ENCODE assay signal across 7 cellular contexts in the genomic region with DNA sequence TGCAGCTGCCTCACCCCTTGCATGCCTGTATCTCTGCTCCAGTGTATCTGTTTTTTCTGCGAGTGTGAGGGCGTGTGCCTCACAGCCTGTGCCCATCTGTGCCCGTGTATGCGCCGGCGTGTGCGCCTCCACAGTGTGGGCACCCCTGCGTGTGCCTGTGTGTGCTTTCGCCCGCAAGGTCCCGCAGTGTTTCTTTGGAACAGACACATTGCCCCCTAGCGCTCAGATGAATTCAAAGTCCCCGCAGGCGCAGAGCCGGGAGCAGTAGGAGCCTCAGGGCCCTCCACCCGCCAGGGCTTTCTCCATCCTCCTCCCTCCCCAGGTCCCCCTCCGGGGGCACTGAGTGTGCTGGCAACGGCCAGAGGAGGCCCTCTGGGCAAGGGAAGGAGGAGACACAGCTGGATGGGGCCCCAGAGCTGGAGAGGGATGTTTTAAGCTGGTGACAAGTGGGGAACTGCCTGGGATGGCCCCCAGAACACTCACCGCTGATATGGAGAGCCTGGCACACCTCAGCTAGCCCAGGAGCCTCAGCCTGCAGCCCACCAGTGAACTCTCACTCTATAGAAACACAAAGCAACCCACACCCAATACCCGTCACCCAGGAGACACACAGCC. TPM values are rescaled to one million over a fixed set of nuclear protein-coding genes. Genes with fewer than 3 reads are reported as not detected.
A peak's percentile ranks its signal among the peaks of the same experiment; 100 is the strongest.
DNase-seq lines count a peak whose midpoint lies in the region; ATAC-seq and TF ChIP-seq lines count a peak whose summit lies in the region.

No MANE protein-coding gene starts in this region.

- peak overlapping the region; percentile 73 to 93 (median 76) for H3K4me3 Mint-ChIP-seq in brain

- H3K27me3 ChIP-seq in Loucy (ENCODE audit: insufficient read depth, low read length, poor library complexity, severe bottlenecking): no peaks in the 10 kb centered on the region

- no peak overlapping the region for H3K4me2 ChIP-seq in Loucy (ENCODE audit: low read depth, low read length, poor library complexity, severe bottlenecking)

- peak overlapping the region; percentile 64; the same call in 1 of the 2 replicates for H2AFZ ChIP-seq in Loucy (ENCODE audit: low read length)

- H3F3A ChIP-seq in Loucy (ENCODE audit: low read depth): no peaks in the 10 kb centered on the region

- H3K27ac Mint-ChIP-seq in brain: peak overlapping the region; percentile 79 to 96 (median 88)

- ATAC-seq in HG03039 (IDR thresholded peaks at IDR 0.05; ENCODE audit: unreplicated experiment): no peak

- no peaks in the 10 kb centered on the region for H3K36me3 ChIP-seq in Loucy (ENCODE audit: insufficient read depth, low read length)

- no peaks in the 10 kb centered on the region for H3K79me2 ChIP-seq in Loucy (ENCODE audit: insufficient read depth, low read length)

- H3K4me1 Mint-ChIP-seq in brain: peaks cover 56% of the 10 kb centered on the region

- H3K27me3 Mint-ChIP-seq in brain: peaks cover 15% of the 10 kb centered on the region

- no peak overlapping the region for H3K4me3 ChIP-seq in Loucy (ENCODE audit: low read length, poor library complexity, severe bottlenecking)

- DNase-seq in G401 (ENCODE audit: low spot score) (peak; percentile 14), T-helper 9 cell (peak; percentile 12), islet precursor cell (peak; percentile 83)
- peak; percentile 45 for DNase-seq in stimulated activated CD4-positive, alpha-beta T cell treated with anti-CD3 and anti-CD28 coated beads, Interleukin-1b, Interleukin-23, amount 100 ng/mL, for 48 hours

- no peaks in the 10 kb centered on the region for H3K36me3 Mint-ChIP-seq in brain

- no peaks in the 10 kb centered on the region for H4K20me1 ChIP-seq in Loucy (ENCODE audit: insufficient read depth, low read length, poor library complexity, severe bottlenecking)

- no peak overlapping the region for H3K9ac ChIP-seq in Loucy (ENCODE audit: low read depth, low read length, poor library complexity, severe bottlenecking)

- H3K9me3 ChIP-seq in Loucy (ENCODE audit: insufficient read depth, low read depth, low read length): no peaks in the 10 kb centered on the region

- no peaks in the 10 kb centered on the region for H3K4me1 ChIP-seq in Loucy (ENCODE audit: insufficient read depth, low read length, poor library complexity, severe bottlenecking)

- no peaks in the 10 kb centered on the region for H3K9me2 ChIP-seq in Loucy (replicated peaks; ENCODE audit: low read depth, low read length)

- peaks cover 0 to 5% (median 0%) of the 10 kb centered on the region in 5 experiments for H3K9me3 Mint-ChIP-seq in brain

- TF ChIP-seq CTCF in Loucy (conservative IDR thresholded peaks at IDR 0.05; ENCODE audit: low read length) (peak; percentile 72), brain (conservative IDR thresholded peaks at IDR 0.05) (peak; percentile 78 to 82)

- in situ Hi-C loops in G401 (cut with HindIII; ENCODE audit: low sequenced_read_pairs): no loop called here

RNA-seq across cellular contexts. Expression of gene MN1, which starts 3.2 kb away (rescaled TPM):
- total RNA-seq in G401 (2014; rRNA removed; shearing (Covaris generic)): 0.54 and 0.62 TPM in 2 replicates
- 1.7 TPM for polyA plus RNA-seq in brain (ENCODE audit: insufficient read depth, low read depth, low replicate concordance)

Comparison
In these comparisons a context has a peak if more than half of its experiments do, and no peak if none do; other contexts are left out.
1. DNase-seq: peak in every context shown above with its lines; median percentile 83 in islet precursor cell; 45 in stimulated activated CD4-positive, alpha-beta T cell treated with anti-CD3 and anti-CD28 coated beads, Interleukin-1b, Interleukin-23, amount 100 ng/mL, for 48 hours; 14 in G401; 12 in T-helper 9 cell.